8 cellular contexts compared by ENCODE assay signal in genomic region chr11:34468209-34468841, GRCh38. TPM values are rescaled to one million over a fixed set of nuclear protein-coding genes. Genes with fewer than 3 reads are reported as not detected.
DNase-seq lines count a peak whose midpoint lies in the region; FAIRE-seq and TF ChIP-seq lines count a peak whose summit lies in the region.

No MANE protein-coding gene starts in this region.

- TF ChIP-seq CTCF in NB4 (IDR thresholded peaks at IDR 0.05; ENCODE audit: low read depth, low read length) (peak; percentile 90), thyroid gland (IDR thresholded peaks at IDR 0.05) (peak in 5 of 6 experiments; percentile 12 to 53 (median 38))

- TF ChIP-seq POLR2A in NB4 (IDR thresholded peaks at IDR 0.05; ENCODE audit: extremely low read depth, insufficient read length) (no peak), thyroid gland (IDR thresholded peaks at IDR 0.05) (no peak)

- no peaks in the 10 kb centered on the region for H3K4me1 ChIP-seq in thyroid gland

- H3K9me3 ChIP-seq in thyroid gland = no peaks in the 10 kb centered on the region

- H3K36me3 ChIP-seq in thyroid gland = peaks cover 60 to 97% of the 10 kb centered on the region in 2 donors

- intact Hi-C loops in thyroid gland (cut with DNase I) = no loop called here

- WGBS in thyroid gland, 2 donors = 90 to 95% methylated on average over 8 of the region's 8 CpGs

- H3K27me3 ChIP-seq in thyroid gland = no peaks in the 10 kb centered on the region

- peak; percentile 9 for DNase-seq in NK-92 treated with Interleukin-12 subunit alpha and Interleukin-12 subunit beta, amount 100 ng/mL, for 24 hours (lab: John Stamatoyannopoulos, UW)
- no peak for DNase-seq in NK-92 (lab: John Stamatoyannopoulos, UW; ENCODE audit: unreplicated experiment)
- peak; percentile 76 for DNase-seq in NB4 (ENCODE audit: low read depth)
- DNase-seq in activated T-cell treated with anti-CD3 and anti-CD28 coated beads, Interleukin-2, amount 50 U/mL, for 48 hours = peak; percentile 65 to 66
- peak; percentile 23 for DNase-seq in kidney glomerular epithelial cell (lab: John Stamatoyannopoulos, UW)
- peak in 1 of 2 donors; percentile 22 for DNase-seq in thyroid gland
- DNase-seq in cortex of kidney (lab: John Stamatoyannopoulos, UW) = no peak
- DNase-seq in frontal cortex (ENCODE audit: low spot score in 2 of 2) = no peak

- H3K27ac ChIP-seq in thyroid gland = no peak overlapping the region

- no peak overlapping the region for H3K4me3 ChIP-seq in NB4 (ENCODE audit: low read depth, low read length)
- H3K4me3 ChIP-seq in thyroid gland (replicated peaks in 1 of 3) = no peak overlapping the region

- no peak for FAIRE-seq in frontal cortex (lab: Jason Lieb, UNC)

RNA-seq across cellular contexts. Expression of gene CAT, which starts 29.6 kb away (rescaled TPM):
- total RNA-seq in thyroid gland (100 to 1,000 TPM; 232 to 609 (median 451) TPM), frontal cortex (55.0 TPM)

RNA-seq across cellular contexts. Expression of gene ELF5, which starts 45.3 kb away (rescaled TPM):
- total RNA-seq in thyroid gland = not detected
- not detected for total RNA-seq in frontal cortex

Comparison
In these comparisons a context has a peak if more than half of its experiments do, and no peak if none do; other contexts are left out.
1. DNase-seq: peak in NK-92 treated with Interleukin-12 subunit alpha and Interleukin-12 subunit beta, amount 100 ng/mL, for 24 hours (single experiment), NB4 (single experiment), activated T-cell treated with anti-CD3 and anti-CD28 coated beads, Interleukin-2, amount 50 U/mL, for 48 hours (2 of 2) and kidney glomerular epithelial cell (single experiment); none in NK-92 (single experiment), cortex of kidney (single experiment) and frontal cortex (0 of 2).